Comparison of ENCODE assay signal across 11 cellular contexts in genomic region chr19:49875177-49875576, GRCh38. TPM values are rescaled to one million over a fixed set of nuclear protein-coding genes. Genes with fewer than 3 reads are reported as not detected.
A peak's percentile ranks its signal among the peaks of the same experiment; 100 is the strongest.
DNase-seq lines count a peak whose midpoint lies in the region; ATAC-seq and TF ChIP-seq lines count a peak whose summit lies in the region.
"Had no signal": no experiment of that assay in that cellular context is flagged by ENCODE, and none has a peak within 500 bp of the region (broad histone marks: within the 10 kb centered on the region; RNA-seq: fewer than 3 reads in every experiment).

No MANE protein-coding gene starts in this region.

- intact Hi-C loops in gastrocnemius medialis (cut with DNase I; ENCODE audit: low total_unique reads) = loop anchor here (5.0 to 10.0 kb wide), 4 partner anchors 327 to 1240 kb away; partner anchors contain the start of genes DBP, MYH14 and RPS11

- no peak for DNase-seq in RWPE1 (ENCODE audit: low spot score)
- DNase-seq in fibroblast of the aortic adventitia (ENCODE audit: low read depth) = no peak
- DNase-seq in gastrocnemius medialis = no peak
- DNase-seq in COLO668 (lab: John Stamatoyannopoulos, UW; ENCODE audit: unreplicated experiment) = no peak
- no peak for DNase-seq in central memory CD4-positive, alpha-beta T cell
- no peak for DNase-seq in D341Med (ENCODE audit: low spot score)
- DNase-seq: NCI-H1048, SW 1271 had no signal

- no peaks in the 10 kb centered on the region for H3K9me2 ChIP-seq in DOHH2 (replicated peaks; ENCODE audit: control insufficient read depth, low read length)

- TF ChIP-seq CTCF in DOHH2 (IDR thresholded peaks at IDR 0.05; ENCODE audit: low read depth, low read length, poor library complexity, severe bottlenecking) (no peak), RWPE1 (conservative IDR thresholded peaks at IDR 0.05; ENCODE audit: low read depth) (no peak), fibroblast of the aortic adventitia (IDR thresholded peaks at IDR 0.05; ENCODE audit: insufficient read depth, low read length) (no peak), gastrocnemius medialis (IDR thresholded peaks at IDR 0.05 in 4 of 5, conservative IDR thresholded peaks at IDR 0.05 in 1 of 5) (no peak)

- POLR2A ChIA-PET in RWPE1 (lab: Yijun Ruan, JAX; ENCODE audit: low non-redundant PET) = no interaction called here

- H3K79me2 ChIP-seq in DOHH2 (ENCODE audit: control insufficient read depth, low read length) = peaks cover 32% of the 10 kb centered on the region

- H3K27ac ChIP-seq in DOHH2 (ENCODE audit: low read depth, low read length) = no peak overlapping the region
- H3K27ac ChIP-seq in RWPE1 = peak overlapping the region; percentile 96
- H3K27ac ChIP-seq in gastrocnemius medialis = peak overlapping the region; percentile 91 to 100 (median 99)

- peaks cover 30% of the 10 kb centered on the region for H3K4me1 ChIP-seq in DOHH2 (ENCODE audit: control insufficient read depth, low read length)
- H3K4me1 ChIP-seq in gastrocnemius medialis = peaks cover 35 to 43% of the 10 kb centered on the region in 2 donors

- CTCF ChIA-PET in RWPE1 (lab: Yijun Ruan, JAX) = no interaction called here

- H3K36me3 ChIP-seq in DOHH2 (ENCODE audit: control insufficient read depth, low read length) = peaks cover 10% of the 10 kb centered on the region
- H3K36me3 ChIP-seq in gastrocnemius medialis = peaks cover 0 to 33% of the 10 kb centered on the region in 2 donors

- H3K4me2 ChIP-seq in DOHH2 (ENCODE audit: low read length) = peak overlapping the region; percentile 96

- in situ Hi-C loops in gastrocnemius medialis (cut with MboI; ENCODE audit: low sequenced_read_pairs in 4 of 4) = loop anchor here in 2 of 4 donors (10.0 kb wide), 1 partner anchor 60 kb away; the partner anchor contains the start of genes FUZ (in 2 of the 2) and MED25 (in 2 of the 2)

- peak overlapping the region; percentile 90 for H3K4me3 ChIP-seq in DOHH2 (ENCODE audit: low read length)
- peak overlapping the region; percentile 100 for H3K4me3 ChIP-seq in fibroblast of the aortic adventitia (ENCODE audit: low read depth, low read length)
- H3K4me3 ChIP-seq in gastrocnemius medialis = peak overlapping the region; percentile 62 to 95 (median 92)

- H4K20me1 ChIP-seq in DOHH2 (ENCODE audit: control insufficient read depth, insufficient read depth, low read depth, low read length) = no peaks in the 10 kb centered on the region

- ATAC-seq in gastrocnemius medialis (no peak), GM21717 (IDR thresholded peaks at IDR 0.05; ENCODE audit: unreplicated experiment) (no peak)
- ATAC-seq: activated T-helper 17 cell treated with anti-CD3 and anti-CD28 coated beads, Interleukin-2, amount 50 U/mL, for 72 hours had no signal

- TF ChIP-seq POLR2A in gastrocnemius medialis (IDR thresholded peaks at IDR 0.05) = no peak

- H3K27me3 ChIP-seq in DOHH2 (ENCODE audit: control insufficient read depth, low read length) = no peaks in the 10 kb centered on the region
- H3K27me3 ChIP-seq in gastrocnemius medialis = no peaks in the 10 kb centered on the region

- no peaks in the 10 kb centered on the region for H3F3A ChIP-seq in DOHH2 (ENCODE audit: control insufficient read depth, insufficient read depth)

- H3K9me3 ChIP-seq in DOHH2 (ENCODE audit: control insufficient read depth, insufficient read depth, low read length) = no peaks in the 10 kb centered on the region
- no peaks in the 10 kb centered on the region for H3K9me3 ChIP-seq in gastrocnemius medialis

RNA-seq across cellular contexts. Expression of gene AKT1S1, which starts 2.0 kb away (rescaled TPM):
- total RNA-seq in fibroblast of the aortic adventitia (ENCODE audit: low replicate concordance) (14.4 and 20.6 TPM in 2 replicates), gastrocnemius medialis (10 to 100 TPM; 23.8 to 56.8 (median 43.4) TPM)

RNA-seq across cellular contexts. Expression of gene TBC1D17, which starts 2.3 kb away (rescaled TPM):
- total RNA-seq in fibroblast of the aortic adventitia (ENCODE audit: low replicate concordance) (16.3 and 17.1 TPM in 2 replicates), gastrocnemius medialis (10 to 100 TPM; 48.7 to 84.3 (median 66.4) TPM)

RNA-seq across cellular contexts. Expression of gene PNKP, which starts 7.8 kb away (rescaled TPM):
- total RNA-seq in fibroblast of the aortic adventitia (ENCODE audit: low replicate concordance) (42.3 and 58.3 TPM in 2 replicates), gastrocnemius medialis (10 to 100 TPM; 14.9 to 43.4 (median 21.1) TPM)

RNA-seq across cellular contexts. Expression of gene IL4I1, which starts 21.5 kb away (rescaled TPM):
- total RNA-seq in fibroblast of the aortic adventitia (ENCODE audit: low replicate concordance) (1.1 TPM in 1 of 2 replicates, not detected in the other), gastrocnemius medialis (1 to 10 TPM in 1 of 4 donors, under 1 TPM in 1, not detected in 2; 0.15 to 1.1 TPM)

RNA-seq across cellular contexts. Expression of gene PTOV1, which starts 24.2 kb away (rescaled TPM):
- 46.2 and 51.2 TPM in 2 replicates for total RNA-seq in fibroblast of the aortic adventitia (ENCODE audit: low replicate concordance)
- 10 to 100 TPM; 77.6 to 88.2 (median 87.0) TPM for total RNA-seq in gastrocnemius medialis
